18 cellular contexts compared by ENCODE assay signal in genomic region chr2:134249755-134250154, GRCh38. TPM values are rescaled to one million over a fixed set of nuclear protein-coding genes. Genes with fewer than 3 reads are reported as not detected.
DNase-seq lines count a peak whose midpoint lies in the region; ATAC-seq, FAIRE-seq and TF ChIP-seq lines count a peak whose summit lies in the region.
"Had no signal": no experiment of that assay in that cellular context is flagged by ENCODE, and none has a peak within 500 bp of the region (broad histone marks: within the 10 kb centered on the region; RNA-seq: fewer than 3 reads in every experiment).

No MANE protein-coding gene starts in this region.

- H3K27me3 ChIP-seq in neutrophil, result no peaks in the 10 kb centered on the region
- H3K27me3 ChIP-seq in upper lobe of left lung, result no peaks in the 10 kb centered on the region
- H3K27me3 ChIP-seq: cardiac muscle cell, heart left ventricle had no signal

- H3K27ac ChIP-seq in neutrophil (peak overlapping the region; percentile 86), upper lobe of left lung (no peak overlapping the region)
- H3K27ac ChIP-seq: cardiac muscle cell had no signal

- TF ChIP-seq POLR2A in upper lobe of left lung (IDR thresholded peaks at IDR 0.05), result no peak

- no peak for TF ChIP-seq EP300 in upper lobe of left lung (IDR thresholded peaks at IDR 0.05)

- H3K36me3 ChIP-seq in neutrophil, result no peaks in the 10 kb centered on the region
- H3K36me3 ChIP-seq in upper lobe of left lung, result peaks cover 0 to 4% (median 2%) of the 10 kb centered on the region in 4 donors

- ATAC-seq in activated CD8-positive, alpha-beta T cell treated with anti-CD3 and anti-CD28 coated beads for 36 hours, result peak; percentile 22
- no peak for ATAC-seq in GM19455 (IDR thresholded peaks at IDR 0.05; ENCODE audit: unreplicated experiment)
- no peak for ATAC-seq in upper lobe of left lung (ENCODE audit: low FRiP score in 2 of 2)
- ATAC-seq in left cardiac atrium, result no peak
- ATAC-seq: heart left ventricle had no signal

- H3K4me1 ChIP-seq in neutrophil (ENCODE audit: control insufficient read depth in 1 of 2, insufficient read depth in 1 of 2, low read depth in 1 of 2, low read length in 1 of 2) (peaks cover 78 to 94% of the 10 kb centered on the region in 2 experiments), upper lobe of left lung (peaks cover 14 to 47% (median 33%) of the 10 kb centered on the region in 4 donors)

- peak overlapping the region; percentile 3 for H3K4me3 Mint-ChIP-seq in activated T-cell treated with anti-CD3 and anti-CD28 coated beads, Interleukin-2, amount 50 U/mL, for 24 hours
- H3K4me3 Mint-ChIP-seq in activated CD8-positive, alpha-beta T cell treated with anti-CD3 and anti-CD28 coated beads for 36 hours, result no peak overlapping the region

- H3K4me3 ChIP-seq in neutrophil (ENCODE audit: low read depth in 1 of 2, low read length in 1 of 2), result no peak overlapping the region
- H3K4me3 ChIP-seq in upper lobe of left lung, result no peak overlapping the region
- H3K4me3 ChIP-seq: cardiac muscle cell, heart left ventricle had no signal

- peak; percentile 65 for FAIRE-seq in GM19239 (lab: Jason Lieb, UNC)
- FAIRE-seq: H54, islet of Langerhans had no signal

- H3K36me3 Mint-ChIP-seq in activated T-cell treated with anti-CD3 and anti-CD28 coated beads, Interleukin-2, amount 50 U/mL, for 24 hours (ENCODE audit: low read depth), result peaks cover 20% of the 10 kb centered on the region
- H3K36me3 Mint-ChIP-seq in activated CD8-positive, alpha-beta T cell treated with anti-CD3 and anti-CD28 coated beads for 36 hours (ENCODE audit: low read depth), result peaks cover 16% of the 10 kb centered on the region

- TF ChIP-seq CTCF in activated CD8-positive, alpha-beta T cell treated with anti-CD3 and anti-CD28 coated beads for 36 hours (IDR thresholded peaks at IDR 0.05), result no peak
- TF ChIP-seq CTCF in neutrophil (IDR thresholded peaks at IDR 0.05) (no peak), upper lobe of left lung (IDR thresholded peaks at IDR 0.05) (no peak)

- no peaks in the 10 kb centered on the region for H3K9me3 Mint-ChIP-seq in activated T-cell treated with anti-CD3 and anti-CD28 coated beads, Interleukin-2, amount 50 U/mL, for 24 hours
- H3K9me3 Mint-ChIP-seq in activated CD8-positive, alpha-beta T cell treated with anti-CD3 and anti-CD28 coated beads for 36 hours, result no peaks in the 10 kb centered on the region

- CTCF ChIA-PET in activated CD8-positive, alpha-beta T cell treated with anti-CD3 and anti-CD28 coated beads for 36 hours (lab: Charles Lee), result interaction anchor here (0.6 to 5.5 kb wide), 5 partner anchors 11 to 131 kb away, joined by 3 to 35 read pairs (median 3); no protein-coding TSS in a partner anchor

- H3K9me3 ChIP-seq in neutrophil, result no peaks in the 10 kb centered on the region
- H3K9me3 ChIP-seq in upper lobe of left lung, result no peaks in the 10 kb centered on the region
- H3K9me3 ChIP-seq: heart left ventricle had no signal

- 86 to 88% methylated on average over 2 of the region's 2 CpGs for WGBS in upper lobe of left lung, 2 donors

- H3K27me3 Mint-ChIP-seq in activated T-cell treated with anti-CD3 and anti-CD28 coated beads, Interleukin-2, amount 50 U/mL, for 24 hours, result no peaks in the 10 kb centered on the region
- no peaks in the 10 kb centered on the region for H3K27me3 Mint-ChIP-seq in activated CD8-positive, alpha-beta T cell treated with anti-CD3 and anti-CD28 coated beads for 36 hours

- POLR2A ChIA-PET in activated CD8-positive, alpha-beta T cell treated with anti-CD3 and anti-CD28 coated beads for 36 hours (lab: Charles Lee), result interaction anchor here (1.4 to 1.7 kb wide), 3 partner anchors 33 to 131 kb away, joined by 3 to 7 read pairs (median 3); no protein-coding TSS in a partner anchor

- peaks cover 98% of the 10 kb centered on the region for H3K4me1 Mint-ChIP-seq in activated T-cell treated with anti-CD3 and anti-CD28 coated beads, Interleukin-2, amount 50 U/mL, for 24 hours (ENCODE audit: low read depth)
- peaks cover 97% of the 10 kb centered on the region for H3K4me1 Mint-ChIP-seq in activated CD8-positive, alpha-beta T cell treated with anti-CD3 and anti-CD28 coated beads for 36 hours (ENCODE audit: low read depth)

- intact Hi-C loops in activated CD8-positive, alpha-beta T cell treated with anti-CD3 and anti-CD28 coated beads for 36 hours (cut with micrococcal nuclease), result loop anchor here (2.0 to 10.0 kb wide), 5 partner anchors 17 to 165 kb away; no protein-coding TSS in a partner anchor
- intact Hi-C loops in left cardiac atrium (cut with DNase I), result loop anchor here in 1 of 2 donors (5.0 to 10.0 kb wide), 2 partner anchors 127 to 365 kb away; no protein-coding TSS in a partner anchor

- DNase-seq in activated T-cell treated with anti-CD3 and anti-CD28 coated beads, Interleukin-2, amount 50 U/mL, for 24 hours, result no peak
- DNase-seq in activated T-cell treated with anti-CD3 and anti-CD28 coated beads, Interleukin-2, amount 50 U/mL, for 48 hours, result no peak
- DNase-seq in GM19239 (ENCODE audit: insufficient read length, low spot score) (no peak), upper lobe of left lung (no peak), left cardiac atrium (no peak)
- no peak for DNase-seq in activated CD8-positive, alpha-beta T cell treated with anti-CD3 and anti-CD28 coated beads for 36 hours
- DNase-seq: activated CD4-positive, alpha-beta T cell treated with anti-CD3 and anti-CD28 coated beads, Interleukin-2, amount 50 U/mL, for 4 hours; effector CD4-positive, alpha-beta T cell; heart left ventricle; NCI-H146; NCI-H446; SIG-M5; T1000 had no signal

- H3K27ac Mint-ChIP-seq in activated T-cell treated with anti-CD3 and anti-CD28 coated beads, Interleukin-2, amount 50 U/mL, for 24 hours, result peak overlapping the region; percentile 86
- H3K27ac Mint-ChIP-seq in activated CD8-positive, alpha-beta T cell treated with anti-CD3 and anti-CD28 coated beads for 36 hours, result peak overlapping the region; percentile 55

RNA-seq across cellular contexts. Expression of gene MGAT5, which starts 4.1 kb away (rescaled TPM):
- total RNA-seq in activated CD8-positive, alpha-beta T cell treated with anti-CD3 and anti-CD28 coated beads for 36 hours, result 10 to 100 TPM; 36.9 to 42.2 TPM
- total RNA-seq in upper lobe of left lung, result 10 to 100 TPM; 25.3 to 65.5 (median 41.3) TPM
- 100 to 1,000 TPM; 110 to 142 TPM for total RNA-seq in left cardiac atrium
